Comparison of ENCODE assay signal across 8 cellular contexts in genomic region chr18:76983184-76983583, GRCh38.
DNase-seq lines count a peak whose midpoint lies in the region; ATAC-seq, FAIRE-seq and TF ChIP-seq lines count a peak whose summit lies in the region.

No MANE protein-coding gene starts in this region.

- TF ChIP-seq CTCF in D721Med (IDR thresholded peaks at IDR 0.05; ENCODE audit: insufficient read depth, missing control alignments), result peak; percentile 81

- DNase-seq in D721Med (ENCODE audit: insufficient read length, low spot score), result peak; percentile 100
- peak; percentile 73 for DNase-seq in HT1080 (ENCODE audit: low read depth)
- DNase-seq in NOMO-1 treated with DMSO at 0.1 percent for 48 hours (lab: John Stamatoyannopoulos, UW; ENCODE audit: unreplicated experiment), result peak; percentile 69
- peak; percentile 26 for DNase-seq in activated CD8-positive, alpha-beta memory T cell treated with anti-CD3 and anti-CD28 coated beads, Interleukin-2, amount 50 U/mL, for 1 hour (ENCODE audit: extremely low read depth)
- DNase-seq in epidermal melanocyte (ENCODE audit: insufficient read length, low spot score), result peak; percentile 83
- peak; percentile 70 for DNase-seq in myocyte (ENCODE audit: low read depth)
- DNase-seq in stimulated activated CD8-positive, alpha-beta memory T cell treated with anti-CD3 and anti-CD28 coated beads, Interleukin-7, amount 100 ng/mL, for 4 hours (ENCODE audit: low read depth in 2 of 2), result peak; percentile 67 to 68

- FAIRE-seq in D721Med (lab: Jason Lieb, UNC), result peak; percentile 97

- peak; percentile 69 for ATAC-seq in GM21423 (IDR thresholded peaks at IDR 0.05; ENCODE audit: unreplicated experiment)

Comparison
In these comparisons a context has a peak if more than half of its experiments do, and no peak if none do; other contexts are left out.
1. Peak in every context shown above with its lines: DNase-seq and ATAC-seq.
2. DNase-seq: peak in every context shown above with its lines; median percentile 100 in D721Med; 83 in epidermal melanocyte; 73 in HT1080; 70 in myocyte; 69 in NOMO-1 treated with DMSO at 0.1 percent for 48 hours; 68 in stimulated activated CD8-positive, alpha-beta memory T cell treated with anti-CD3 and anti-CD28 coated beads, Interleukin-7, amount 100 ng/mL, for 4 hours; 26 in activated CD8-positive, alpha-beta memory T cell treated with anti-CD3 and anti-CD28 coated beads, Interleukin-2, amount 50 U/mL, for 1 hour.